Comparison of ENCODE assay signal across 14 cellular contexts in genomic region chr7:142799483-142799882, GRCh38. TPM values are rescaled to one million over a fixed set of nuclear protein-coding genes. Genes with fewer than 3 reads are reported as not detected.
A peak's percentile ranks its signal among the peaks of the same experiment; 100 is the strongest.
DNase-seq lines count a peak whose midpoint lies in the region; ATAC-seq and TF ChIP-seq lines count a peak whose summit lies in the region.
"Had no signal": no experiment of that assay in that cellular context is flagged by ENCODE, and none has a peak within 500 bp of the region (broad histone marks: within the 10 kb centered on the region; RNA-seq: fewer than 3 reads in every experiment).

No MANE protein-coding gene starts in this region.

- H3K27ac ChIP-seq in lower lobe of right lung = no peak overlapping the region

- H3K27ac Mint-ChIP-seq in activated naive CD4-positive, alpha-beta T cell treated with anti-CD3 and anti-CD28 coated beads, Interleukin-2, amount 50 U/mL, for 24 hours = peak overlapping the region; percentile 99
- H3K27ac Mint-ChIP-seq in activated T-helper 2 cell treated with anti-CD3 and anti-CD28 coated beads, Interferon-gamma antibody, Interleukin-2, Interleukin-4, amounts not matched to agents 10 μg/mL and 5 μg/mL and 100 μg/mL, durations not matched to agents 14 hours and 24 hours and 36 hours = peak overlapping the region; percentile 99

- peaks cover 16% of the 10 kb centered on the region for H3K4me1 ChIP-seq in lower lobe of right lung

- no peak for TF ChIP-seq POLR2A in erythroblast (IDR thresholded peaks at IDR 0.05; ENCODE audit: low read length)

- TF ChIP-seq CTCF in lower lobe of right lung (IDR thresholded peaks at IDR 0.05) = no peak

- peaks cover 59% of the 10 kb centered on the region for H3K36me3 Mint-ChIP-seq in activated naive CD4-positive, alpha-beta T cell treated with anti-CD3 and anti-CD28 coated beads, Interleukin-2, amount 50 U/mL, for 24 hours
- H3K36me3 Mint-ChIP-seq in activated T-helper 2 cell treated with anti-CD3 and anti-CD28 coated beads, Interferon-gamma antibody, Interleukin-2, Interleukin-4, amounts not matched to agents 10 μg/mL and 5 μg/mL and 100 μg/mL, durations not matched to agents 14 hours and 24 hours and 36 hours (ENCODE audit: low read depth) = peaks cover 82% of the 10 kb centered on the region

- peak overlapping the region; percentile 98 for H3K4me3 Mint-ChIP-seq in activated naive CD4-positive, alpha-beta T cell treated with anti-CD3 and anti-CD28 coated beads, Interleukin-2, amount 50 U/mL, for 24 hours
- peak overlapping the region; percentile 95 for H3K4me3 Mint-ChIP-seq in activated T-helper 2 cell treated with anti-CD3 and anti-CD28 coated beads, Interferon-gamma antibody, Interleukin-2, Interleukin-4, amounts not matched to agents 10 μg/mL and 5 μg/mL and 100 μg/mL, durations not matched to agents 14 hours and 24 hours and 36 hours (ENCODE audit: low read depth)

- ATAC-seq in lower lobe of right lung (no peak), GM18868 (IDR thresholded peaks at IDR 0.05; ENCODE audit: unreplicated experiment) (no peak)

- H3K4me1 Mint-ChIP-seq in activated naive CD4-positive, alpha-beta T cell treated with anti-CD3 and anti-CD28 coated beads, Interleukin-2, amount 50 U/mL, for 24 hours = peaks cover 60% of the 10 kb centered on the region
- peaks cover 71% of the 10 kb centered on the region for H3K4me1 Mint-ChIP-seq in activated T-helper 2 cell treated with anti-CD3 and anti-CD28 coated beads, Interferon-gamma antibody, Interleukin-2, Interleukin-4, amounts not matched to agents 10 μg/mL and 5 μg/mL and 100 μg/mL, durations not matched to agents 14 hours and 24 hours and 36 hours (ENCODE audit: low read depth)

- H3K27me3 ChIP-seq in lower lobe of right lung (ENCODE audit: low read depth) = peaks cover 34% of the 10 kb centered on the region

- no peaks in the 10 kb centered on the region for H3K27me3 Mint-ChIP-seq in activated naive CD4-positive, alpha-beta T cell treated with anti-CD3 and anti-CD28 coated beads, Interleukin-2, amount 50 U/mL, for 24 hours
- no peaks in the 10 kb centered on the region for H3K27me3 Mint-ChIP-seq in activated T-helper 2 cell treated with anti-CD3 and anti-CD28 coated beads, Interferon-gamma antibody, Interleukin-2, Interleukin-4, amounts not matched to agents 10 μg/mL and 5 μg/mL and 100 μg/mL, durations not matched to agents 14 hours and 24 hours and 36 hours (ENCODE audit: low read depth)

- no peaks in the 10 kb centered on the region for H3K9me3 ChIP-seq in lower lobe of right lung

- peak overlapping the region; percentile 44 for H3K4me3 ChIP-seq in lower lobe of right lung

- intact Hi-C loops in activated T-helper 2 cell treated with anti-CD3 and anti-CD28 coated beads, Interferon-gamma antibody, Interleukin-2, Interleukin-4, amounts not matched to agents 10 μg/mL and 5 μg/mL and 100 μg/mL, durations not matched to agents 14 hours and 24 hours and 36 hours (cut with micrococcal nuclease) = loop anchor here (10.0 kb wide), 1 partner anchor 1785 kb away; the partner anchor contains the start of gene MRPS33
- intact Hi-C loops in lower lobe of right lung (cut with DNase I) = no loop called here

- peaks cover 5% of the 10 kb centered on the region for H3K9me3 Mint-ChIP-seq in activated naive CD4-positive, alpha-beta T cell treated with anti-CD3 and anti-CD28 coated beads, Interleukin-2, amount 50 U/mL, for 24 hours
- H3K9me3 Mint-ChIP-seq in activated T-helper 2 cell treated with anti-CD3 and anti-CD28 coated beads, Interferon-gamma antibody, Interleukin-2, Interleukin-4, amounts not matched to agents 10 μg/mL and 5 μg/mL and 100 μg/mL, durations not matched to agents 14 hours and 24 hours and 36 hours = no peaks in the 10 kb centered on the region

- DNase-seq in activated naive CD4-positive, alpha-beta T cell (lab: John Stamatoyannopoulos, UW) = no peak
- DNase-seq in activated T-helper 2 cell treated with anti-CD3 and anti-CD28 coated beads, Interferon-gamma antibody, Interleukin-2, Interleukin-4, amounts not matched to agents 10 μg/mL and 5 μg/mL and 100 μg/mL, durations not matched to agents 14 hours and 24 hours and 36 hours (ENCODE audit: low spot score) = no peak
- DNase-seq in lower lobe of right lung (no peak), ureter (ENCODE audit: low spot score) (peak; percentile 9), erythroblast (lab: John Stamatoyannopoulos, UW) (no peak)
- no peak for DNase-seq in effector CD8-positive, alpha-beta T cell (lab: John Stamatoyannopoulos, UW)
- DNase-seq: activated CD4-positive, alpha-beta T cell treated with anti-CD3 and anti-CD28 coated beads for 1 hour; DMS153; mammary epithelial cell; MV-4-11 had no signal

- no peaks in the 10 kb centered on the region for H3K36me3 ChIP-seq in lower lobe of right lung

RNA-seq across cellular contexts. Expression of gene PRSS2, which starts 28.7 kb away (rescaled TPM):
- total RNA-seq in activated T-helper 2 cell treated with anti-CD3 and anti-CD28 coated beads, Interferon-gamma antibody, Interleukin-2, Interleukin-4, amounts not matched to agents 10 μg/mL and 5 μg/mL and 100 μg/mL, durations not matched to agents 14 hours and 24 hours and 36 hours = not detected in 2 replicates
- total RNA-seq in lower lobe of right lung (not detected), ureter (not detected)
- total RNA-seq: mammary epithelial cell, osteoblast, urinary bladder had no signal

RNA-seq across cellular contexts. Expression of gene PRSS1, which starts 50.2 kb away (rescaled TPM):
- not detected in 2 replicates for total RNA-seq in activated T-helper 2 cell treated with anti-CD3 and anti-CD28 coated beads, Interferon-gamma antibody, Interleukin-2, Interleukin-4, amounts not matched to agents 10 μg/mL and 5 μg/mL and 100 μg/mL, durations not matched to agents 14 hours and 24 hours and 36 hours
- not detected for total RNA-seq in lower lobe of right lung
- total RNA-seq in ureter = not detected
- total RNA-seq: mammary epithelial cell, osteoblast, urinary bladder had no signal

RNA-seq across cellular contexts. Expression of gene EPHB6, which starts 55.4 kb away (rescaled TPM):
- 2.4 and 3.0 TPM in 2 replicates for total RNA-seq in activated T-helper 2 cell treated with anti-CD3 and anti-CD28 coated beads, Interferon-gamma antibody, Interleukin-2, Interleukin-4, amounts not matched to agents 10 μg/mL and 5 μg/mL and 100 μg/mL, durations not matched to agents 14 hours and 24 hours and 36 hours
- total RNA-seq in lower lobe of right lung (12.2 TPM), ureter (55.9 TPM)
